ENCODE assay signal across 8 cellular contexts in the genomic region with DNA sequence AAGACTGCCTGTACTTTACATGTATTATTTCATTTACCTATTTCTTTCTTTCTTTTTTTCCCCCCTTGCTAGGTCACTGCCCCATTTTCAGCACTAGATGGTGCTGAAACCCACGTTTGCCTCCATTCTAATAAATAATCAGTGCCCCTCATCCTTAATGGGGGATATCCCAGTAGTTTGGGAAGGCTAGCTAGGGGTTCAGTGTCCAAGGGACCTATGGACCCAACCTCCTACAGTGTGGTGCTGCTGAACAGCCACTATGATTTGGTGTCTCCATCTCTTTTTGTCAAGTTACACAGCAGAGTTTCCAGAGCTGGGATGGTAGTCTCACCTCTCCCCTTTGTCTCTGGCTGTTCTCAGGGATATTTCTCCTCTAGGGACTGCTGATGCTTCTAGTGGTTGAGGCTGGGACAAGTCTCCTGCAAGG. TPM values are rescaled to one million over a fixed set of nuclear protein-coding genes. Genes with fewer than 3 reads are reported as not detected.
DNase-seq lines count a peak whose midpoint lies in the region; ATAC-seq, FAIRE-seq and TF ChIP-seq lines count a peak whose summit lies in the region.

No MANE protein-coding gene starts in this region.

- DNase-seq in D721Med (ENCODE audit: insufficient read length, low spot score) (no peak), HFF-Myc (ENCODE audit: extremely low read depth, low read depth) (no peak), left lung (no peak), hepatic stellate cell (ENCODE audit: low spot score) (no peak), NCI-H1930 (lab: John Stamatoyannopoulos, UW) (no peak)
- no peak for DNase-seq in activated naive CD8-positive, alpha-beta T cell treated with anti-CD3 and anti-CD28 coated beads, Interleukin-2, amount 50 U/mL, for 24 hours

- no peaks in the 10 kb centered on the region for H3K27me3 ChIP-seq in left lung

- H3K4me3 ChIP-seq in HFF-Myc (replicated peaks; ENCODE audit: low read depth, low read length), result no peak overlapping the region
- H3K4me3 ChIP-seq in left lung, result no peak overlapping the region

- no peaks in the 10 kb centered on the region for H3K36me3 ChIP-seq in left lung

- peaks cover 33% of the 10 kb centered on the region for H3K27me3 Mint-ChIP-seq in activated naive CD8-positive, alpha-beta T cell treated with anti-CD3 and anti-CD28 coated beads, Interleukin-2, amount 50 U/mL, for 24 hours

- intact Hi-C loops in left lung (cut with DNase I), result no loop called here

- H3K27ac ChIP-seq in VCaP, result no peak overlapping the region
- no peak overlapping the region for H3K27ac ChIP-seq in left lung

- H3K36me3 Mint-ChIP-seq in activated naive CD8-positive, alpha-beta T cell treated with anti-CD3 and anti-CD28 coated beads, Interleukin-2, amount 50 U/mL, for 24 hours (ENCODE audit: low read depth), result no peaks in the 10 kb centered on the region

- no peaks in the 10 kb centered on the region for H3K4me1 Mint-ChIP-seq in activated naive CD8-positive, alpha-beta T cell treated with anti-CD3 and anti-CD28 coated beads, Interleukin-2, amount 50 U/mL, for 24 hours

- H3K4me1 ChIP-seq in left lung, result peaks cover 0 to 9% of the 10 kb centered on the region in 2 donors

- H3K9me3 ChIP-seq in left lung, result no peaks in the 10 kb centered on the region

- FAIRE-seq in D721Med (lab: Jason Lieb, UNC), result no peak

- no peaks in the 10 kb centered on the region for H3K9me3 Mint-ChIP-seq in activated naive CD8-positive, alpha-beta T cell treated with anti-CD3 and anti-CD28 coated beads, Interleukin-2, amount 50 U/mL, for 24 hours

- no peak for ATAC-seq in left lung
- no peak for ATAC-seq in GM21367 (IDR thresholded peaks at IDR 0.05; ENCODE audit: unreplicated experiment)
- no peak for ATAC-seq in activated naive CD8-positive, alpha-beta T cell treated with anti-CD3 and anti-CD28 coated beads, Interleukin-2, amount 50 U/mL, for 24 hours

- TF ChIP-seq CTCF in D721Med (IDR thresholded peaks at IDR 0.05; ENCODE audit: insufficient read depth, missing control alignments) (peak; percentile 84), HFF-Myc (IDR thresholded peaks at IDR 0.05; ENCODE audit: low read depth, low read length, missing control alignments) (peak; percentile 68), VCaP (conservative IDR thresholded peaks at IDR 0.05) (peak; percentile 76), left lung (IDR thresholded peaks at IDR 0.05) (peak; percentile 25 to 44)

- no peak overlapping the region for H3K4me3 Mint-ChIP-seq in activated naive CD8-positive, alpha-beta T cell treated with anti-CD3 and anti-CD28 coated beads, Interleukin-2, amount 50 U/mL, for 24 hours

- H3K27ac Mint-ChIP-seq in activated naive CD8-positive, alpha-beta T cell treated with anti-CD3 and anti-CD28 coated beads, Interleukin-2, amount 50 U/mL, for 24 hours, result no peak overlapping the region

RNA-seq across cellular contexts. Expression of a gene that starts 6.5 kb away (rescaled TPM):
- 10 to 100 TPM; 16.7 to 18.1 TPM for total RNA-seq in left lung

RNA-seq across cellular contexts. Expression of a gene that starts 7.8 kb away (rescaled TPM):
- total RNA-seq in left lung, result 10 to 100 TPM in 1 of 2 donors, 1 to 10 TPM in 1; 7.5 to 19.2 TPM
